33 cellular contexts compared by ENCODE assay signal in the genomic region with DNA sequence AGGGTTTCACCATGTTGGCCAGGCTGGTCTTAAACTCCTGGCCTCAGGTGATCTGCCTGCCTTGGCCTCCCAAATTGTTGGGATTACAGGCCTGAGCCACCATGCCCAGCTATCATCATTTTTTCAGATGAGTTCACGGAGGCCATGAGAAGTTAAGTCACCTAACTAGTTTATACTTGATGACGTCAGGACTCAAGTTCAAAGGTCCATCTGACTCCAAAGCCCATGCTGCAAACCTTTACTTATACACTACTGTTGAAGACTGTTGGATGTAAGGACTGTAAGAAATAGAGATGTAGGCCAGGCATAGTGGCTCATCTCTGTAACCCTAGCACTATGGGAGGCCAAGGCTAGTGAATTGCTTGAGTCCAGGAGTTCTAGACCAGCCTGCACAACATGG. TPM values are rescaled to one million over a fixed set of nuclear protein-coding genes. Genes with fewer than 3 reads are reported as not detected.
DNase-seq lines count a peak whose midpoint lies in the region; ATAC-seq, FAIRE-seq and TF ChIP-seq lines count a peak whose summit lies in the region.
"Had no signal": no experiment of that assay in that cellular context is flagged by ENCODE, and none has a peak within 500 bp of the region (broad histone marks: within the 10 kb centered on the region; RNA-seq: fewer than 3 reads in every experiment).

No MANE protein-coding gene starts in this region.

- H3K27ac ChIP-seq in HepG2 (ENCODE audit: extremely low read length, insufficient read depth, low read length) (no peak overlapping the region), right lobe of liver (no peak overlapping the region), K562 (ENCODE audit: extremely low read depth, low read depth, low read length) (no peak overlapping the region), small intestine (ENCODE audit: low read depth in 1 of 2, low read length in 1 of 2) (no peak overlapping the region), osteoblast (ENCODE audit: low read depth, low read length) (no peak overlapping the region), smooth muscle cell (ENCODE audit: low read depth) (no peak overlapping the region)
- H3K27ac ChIP-seq: 22Rv1; A549; BLaER1; BLaER1 treated with 17β-estradiol and CSF1 and Interleukin-3, amounts not matched to agents 10 nM and 100 nM; C4-2B had no signal

- TF ChIP-seq POLR2A in HepG2 (IDR thresholded peaks at IDR 0.05; ENCODE audit: insufficient read depth in 1 of 2, low read depth in 2 of 2, low read length in 2 of 2) (no peak), right lobe of liver (IDR thresholded peaks at IDR 0.05) (no peak), K562 (conservative IDR thresholded peaks at IDR 0.05) (no peak)

- POLR2A ChIA-PET in HepG2 (lab: Yijun Ruan, JAX): no interaction called here
- POLR2A ChIA-PET in K562 (lab: Yijun Ruan, JAX): interaction anchor here (0.7 to 3.7 kb wide), 3 partner anchors 9 to 1291 kb away, joined by 3 to 18 read pairs (median 4); no protein-coding TSS in a partner anchor

- H3K79me2 ChIP-seq in HepG2 (ENCODE audit: insufficient read depth, low read length) (no peaks in the 10 kb centered on the region), K562 (ENCODE audit: control insufficient read depth, insufficient read depth, low read length) (no peaks in the 10 kb centered on the region), osteoblast (ENCODE audit: insufficient read depth, low read length) (no peaks in the 10 kb centered on the region), smooth muscle cell (ENCODE audit: low read depth) (no peaks in the 10 kb centered on the region)

- DNase-seq in HepG2 (ENCODE audit: low spot score) (peak; percentile 12), right lobe of liver (no peak), K562 (ENCODE audit: extremely low read depth in 1 of 4, low spot score in 3 of 4) (no peak), small intestine (peak; percentile 60), osteoblast (ENCODE audit: insufficient read length, low spot score, missing footprints) (no peak), smooth muscle cell (lab: John Stamatoyannopoulos, UW; ENCODE audit: unreplicated experiment) (no peak)
- DNase-seq: 8988T; ACHN; AML-193; BE2C; C1 segment of cervical spinal cord; Caco-2; Calu3; CD4-positive, alpha-beta memory T cell; CD4-positive, alpha-beta T cell; CD4-positive, CD25-positive, alpha-beta regulatory T cell; CD8-positive, alpha-beta memory T cell; CD8-positive, alpha-beta T cell; COR-L47; DMS 273 treated with DMSO at 0.1 percent for 48 hours; DMS153; DMS53; DMS79; DMS79 treated with DMSO at 0.1 percent for 48 hours; DND-41; EL had no signal

- no peak for FAIRE-seq in HepG2 (lab: Jason Lieb, UNC)
- FAIRE-seq in K562 (lab: Jason Lieb, UNC): no peak
- FAIRE-seq in small intestine (lab: Jason Lieb, UNC): no peak
- FAIRE-seq: A204.1, A549, D721Med had no signal

- BruUV-seq in HepG2 (replicated peaks; lab: Mats Ljungman, UMichigan) (no TSS peak), K562 (replicated peaks; lab: Mats Ljungman, UMichigan) (no TSS peak)

- no peak overlapping the region for H2AFZ ChIP-seq in HepG2 (ENCODE audit: low read length)
- H2AFZ ChIP-seq in K562 (ENCODE audit: low read depth, low read length): no peak overlapping the region
- no peak overlapping the region for H2AFZ ChIP-seq in osteoblast (ENCODE audit: low read length)
- H2AFZ ChIP-seq in smooth muscle cell (ENCODE audit: low read depth): no peak overlapping the region

- H3F3A ChIP-seq in smooth muscle cell (ENCODE audit: low read depth): no peaks in the 10 kb centered on the region

- no peaks in the 10 kb centered on the region for H3K4me1 ChIP-seq in HepG2 (ENCODE audit: insufficient read depth, low read length)
- H3K4me1 ChIP-seq in right lobe of liver: no peaks in the 10 kb centered on the region
- no peaks in the 10 kb centered on the region; a peak in 1 of 5 replicates for H3K4me1 ChIP-seq in K562 (replicated peaks in 1 of 2; ENCODE audit: control insufficient read depth in 2 of 2, insufficient read depth in 2 of 2, low read length in 2 of 2)
- peaks cover 0 to 2% of the 10 kb centered on the region in 2 donors for H3K4me1 ChIP-seq in small intestine (ENCODE audit: control insufficient read depth in 2 of 2, insufficient read depth in 1 of 2, low read depth in 1 of 2, low read length in 1 of 2)
- H3K4me1 ChIP-seq in osteoblast (ENCODE audit: insufficient read depth, low read length): peaks cover 3% of the 10 kb centered on the region
- H3K4me1 ChIP-seq in smooth muscle cell (ENCODE audit: low read depth): no peaks in the 10 kb centered on the region
- H3K4me1 ChIP-seq: A549; BE2C; BLaER1; BLaER1 treated with 17β-estradiol and CSF1 and Interleukin-3, amounts not matched to agents 10 nM and 100 nM had no signal

- H3K9me3 ChIP-seq in HepG2 (ENCODE audit: low read length) (no peaks in the 10 kb centered on the region), right lobe of liver (no peaks in the 10 kb centered on the region), K562 (replicated peaks; ENCODE audit: control insufficient read depth, insufficient read depth, low read depth, low read length) (peaks cover 10% of the 10 kb centered on the region), small intestine (ENCODE audit: control insufficient read depth, low read depth) (no peaks in the 10 kb centered on the region), osteoblast (ENCODE audit: low read depth, low read length) (no peaks in the 10 kb centered on the region), smooth muscle cell (replicated peaks; ENCODE audit: low read depth) (no peaks in the 10 kb centered on the region)
- H3K9me3 ChIP-seq: A549, BE2C had no signal

- no peak overlapping the region for H3K4me2 ChIP-seq in HepG2 (ENCODE audit: low read depth, low read length)
- H3K4me2 ChIP-seq in K562 (ENCODE audit: insufficient read depth, low read length): no peak overlapping the region
- no peak overlapping the region for H3K4me2 ChIP-seq in osteoblast (ENCODE audit: insufficient read depth, low read length)
- H3K4me2 ChIP-seq in smooth muscle cell: no peak overlapping the region
- H3K4me2 ChIP-seq: A549; BLaER1; BLaER1 treated with 17β-estradiol and CSF1 and Interleukin-3, amounts not matched to agents 10 nM and 100 nM had no signal

- TF ChIP-seq EP300 in HepG2 (IDR thresholded peaks at IDR 0.05; ENCODE audit: low read depth in 2 of 2, low read length in 2 of 2) (no peak), HepG2 (CRISPR knock-in tag; IDR thresholded peaks at IDR 0.05; ENCODE audit: borderline replicate concordance) (no peak), K562 (IDR thresholded peaks at IDR 0.05; ENCODE audit: low read length) (no peak)

- 8% methylated on average over 2 of the region's 2 CpGs for WGBS in HepG2 (ENCODE audit: low lambda C conversion rate)
- no CpG with 5 or more reads among the region's 2 CpGs for WGBS in right lobe of liver (ENCODE audit: insufficient coverage, low coverage, low lambda C conversion rate, missing lambda C conversion rate)
- WGBS in K562 (ENCODE audit: insufficient coverage, low coverage, missing lambda C conversion rate): 58% methylated on average over 2 of the region's 2 CpGs
- WGBS in small intestine, 3 donors: 53 to 81% (median 64%) methylated on average over 2 of the region's 2 CpGs
- 92% methylated on average over 2 of the region's 2 CpGs for WGBS in smooth muscle cell (ENCODE audit: low lambda C conversion rate)

- no peak for TF ChIP-seq RAD21 in HepG2 (CRISPR knock-in tag; IDR thresholded peaks at IDR 0.05)
- no peak for TF ChIP-seq RAD21 in K562 (CRISPR knock-in tag; conservative IDR thresholded peaks at IDR 0.05 in 1 of 2, IDR thresholded peaks at IDR 0.05 in 1 of 2)

- no peak overlapping the region for H3K4me3 ChIP-seq in HepG2 (replicated peaks in 1 of 3; ENCODE audit: insufficient read depth in 1 of 3, low read depth in 2 of 3, low read length in 3 of 3)
- no peak overlapping the region for H3K4me3 ChIP-seq in right lobe of liver
- no peak overlapping the region for H3K4me3 ChIP-seq in K562
- no peak overlapping the region for H3K4me3 ChIP-seq in small intestine (ENCODE audit: low read depth in 1 of 2, low read length in 2 of 2)
- H3K4me3 ChIP-seq in osteoblast (ENCODE audit: insufficient read depth, low read length): no peak overlapping the region
- no peak overlapping the region for H3K4me3 ChIP-seq in smooth muscle cell
- H3K4me3 ChIP-seq: A549; BLaER1; BLaER1 treated with 17β-estradiol and CSF1 and Interleukin-3, amounts not matched to agents 10 nM and 100 nM had no signal

- no peak overlapping the region for H3K9ac ChIP-seq in HepG2 (ENCODE audit: insufficient read depth, low read depth, low read length)
- no peak overlapping the region for H3K9ac ChIP-seq in K562 (ENCODE audit: insufficient read depth in 1 of 2, low read depth in 2 of 2, low read length in 2 of 2)
- no peak overlapping the region for H3K9ac ChIP-seq in smooth muscle cell (ENCODE audit: low read depth)
- H3K9ac ChIP-seq: BLaER1; BLaER1 treated with 17β-estradiol and CSF1 and Interleukin-3, amounts not matched to agents 10 nM and 100 nM had no signal

- CTCF ChIA-PET in HepG2 (lab: Yijun Ruan, JAX; ENCODE audit: low intra/inter-chr PET ratio, low total read pairs) (no interaction called here), K562 (lab: Yijun Ruan, JAX; ENCODE audit: low intra/inter-chr PET ratio) (no interaction called here)

- H3K27me3 ChIP-seq in HepG2 (ENCODE audit: control insufficient read depth in 1 of 2, insufficient read depth in 2 of 2, low read length in 2 of 2): no peaks in the 10 kb centered on the region
- H3K27me3 ChIP-seq in right lobe of liver: no peaks in the 10 kb centered on the region
- no peaks in the 10 kb centered on the region for H3K27me3 ChIP-seq in K562 (ENCODE audit: control insufficient read depth in 2 of 2, insufficient read depth in 2 of 2, low read length in 2 of 2)
- no peaks in the 10 kb centered on the region for H3K27me3 ChIP-seq in small intestine (ENCODE audit: control insufficient read depth in 2 of 2, insufficient read depth in 2 of 2, low read length in 2 of 2)
- no peaks in the 10 kb centered on the region for H3K27me3 ChIP-seq in osteoblast (ENCODE audit: insufficient read depth, low read length)
- no peaks in the 10 kb centered on the region for H3K27me3 ChIP-seq in smooth muscle cell (ENCODE audit: low read depth)
- H3K27me3 ChIP-seq: BE2C; BLaER1; BLaER1 treated with 17β-estradiol and CSF1 and Interleukin-3, amounts not matched to agents 10 nM and 100 nM had no signal

- no peaks in the 10 kb centered on the region for H3K36me3 ChIP-seq in HepG2 (replicated peaks in 1 of 2; ENCODE audit: control insufficient read depth in 1 of 2, insufficient read depth in 2 of 2, low read length in 2 of 2)
- H3K36me3 ChIP-seq in right lobe of liver: no peaks in the 10 kb centered on the region
- H3K36me3 ChIP-seq in K562 (ENCODE audit: control insufficient read depth, insufficient read depth, low read length): no peaks in the 10 kb centered on the region
- H3K36me3 ChIP-seq in small intestine (ENCODE audit: control insufficient read depth in 2 of 2, insufficient read depth in 2 of 2, low read length in 2 of 2): no peaks in the 10 kb centered on the region
- no peaks in the 10 kb centered on the region for H3K36me3 ChIP-seq in osteoblast (ENCODE audit: insufficient read depth, low read length)
- H3K36me3 ChIP-seq in smooth muscle cell (ENCODE audit: low read depth): no peaks in the 10 kb centered on the region
- H3K36me3 ChIP-seq: BE2C; BLaER1; BLaER1 treated with 17β-estradiol and CSF1 and Interleukin-3, amounts not matched to agents 10 nM and 100 nM had no signal

- in situ Hi-C loops in HepG2 (cut with HindIII; ENCODE audit: extremely low pct_ligation_motif_present, low pct_unique_long_range_greater_than_20kb) (no loop called here), K562 (cut with MboI) (no loop called here)

- intact Hi-C loops in HepG2 (cut with micrococcal nuclease; ENCODE audit: unreplicated experiment): no loop called here
- intact Hi-C loops in right lobe of liver (cut with DNase I): no loop called here
- intact Hi-C loops in K562 (cut with micrococcal nuclease): no loop called here

- ATAC-seq in HepG2: no peak
- no peak for ATAC-seq in right lobe of liver
- no peak for ATAC-seq in K562
- ATAC-seq: A549; CD8-positive, alpha-beta T cell had no signal

- H4K20me1 ChIP-seq in HepG2 (ENCODE audit: insufficient read depth, low read length): no peaks in the 10 kb centered on the region
- H4K20me1 ChIP-seq in K562 (replicated peaks; ENCODE audit: control insufficient read depth, insufficient read depth, low read length): no peaks in the 10 kb centered on the region
- no peaks in the 10 kb centered on the region for H4K20me1 ChIP-seq in osteoblast (ENCODE audit: insufficient read depth, low read length)
- H4K20me1 ChIP-seq in smooth muscle cell (ENCODE audit: low read depth): no peaks in the 10 kb centered on the region
- H4K20me1 ChIP-seq: BLaER1; BLaER1 treated with 17β-estradiol and CSF1 and Interleukin-3, amounts not matched to agents 10 nM and 100 nM had no signal

- H3K9me1 ChIP-seq in K562 (ENCODE audit: control insufficient read depth, insufficient read depth, low read length): no peaks in the 10 kb centered on the region

- no peak for TF ChIP-seq CTCF in HepG2 (CRISPR knock-in tag; IDR thresholded peaks at IDR 0.05)
- no peak for TF ChIP-seq CTCF in right lobe of liver (IDR thresholded peaks at IDR 0.05)
- no peak for TF ChIP-seq CTCF in K562 (IDR thresholded peaks at IDR 0.05 in 2 of 3, conservative IDR thresholded peaks at IDR 0.05 in 1 of 3; ENCODE audit: insufficient read depth in 2 of 3, low read depth in 1 of 3, low read length in 3 of 3)
- TF ChIP-seq CTCF in osteoblast (IDR thresholded peaks at IDR 0.05; ENCODE audit: extremely low read depth, low read depth, low read length): no peak
- TF ChIP-seq CTCF in smooth muscle cell (IDR thresholded peaks at IDR 0.05; ENCODE audit: borderline replicate concordance, insufficient read depth, poor library complexity, severe bottlenecking): no peak

RNA-seq across cellular contexts. Expression of a gene that starts 40.8 kb away (rescaled TPM):
- total RNA-seq in HepG2 (2016; rRNA removed; fragmentation: Illumina TruSeq; extraction: Trizol) (409 and 618 TPM in 2 replicates), right lobe of liver (10 to 100 TPM in 1 of 6 experiments, 1 to 10 TPM in 5; 2.1 to 11.7 (median 6.8) TPM), K562 (2014; rRNA removed) (717 and 838 TPM in 2 replicates), K562 (2014; rRNA removed; fragmentation: Illumina TruSeq; extraction: Trizol) (432 and 614 TPM in 2 replicates), K562 (2015; rRNA removed; fragmentation: Illumina TruSeq; extraction: Trizol) (534 and 557 TPM in 2 replicates), K562 (2021) (595 and 622 TPM in 2 replicates), osteoblast (34.7 and 35.1 TPM in 2 replicates), smooth muscle cell (112 and 115 TPM in 2 replicates)
- 56.4 and 56.9 TPM in 2 replicates for total RNA-seq in HepG2 (2016; cell fraction: cytosol; rRNA removed; fragmentation: Illumina TruSeq; extraction: Trizol; ENCODE audit: low read depth)
- 416 and 627 TPM in 2 replicates for total RNA-seq in HepG2 (2016; cell fraction: insoluble cytoplasmic fraction; rRNA removed; fragmentation: Illumina TruSeq; extraction: Trizol)
- total RNA-seq in HepG2 (2016; cell fraction: membrane; rRNA removed; fragmentation: Illumina TruSeq; extraction: Trizol): 77.5 and 91.5 TPM in 2 replicates
- total RNA-seq in HepG2 (2016; cell fraction: nucleus; rRNA removed; fragmentation: Illumina TruSeq; extraction: Trizol): 147 and 152 TPM in 2 replicates
- polyA plus RNA-seq in HepG2 (2011; rRNA removed) (27.3 and 45.9 TPM in 2 replicates), K562 (2011; rRNA removed) (269 and 330 TPM in 2 replicates), K562 (2014; fragmentation: Illumina TruSeq; extraction: Trizol) (1,051 and 1,453 TPM in 2 replicates), K562 (2014; fragmentation: Nextera tagmentation; extraction: Ambion mirVana) (1,000 to 10,000 TPM; 2,090 to 2,153 TPM), K562 (2014; rRNA removed) (481 and 592 TPM in 2 replicates), small intestine (100 to 1,000 TPM in 1 of 3 donors, 10 to 100 TPM in 2; 30.9 to 248 (median 37.3) TPM), smooth muscle cell (309 and 331 TPM in 2 replicates)
- polyA plus RNA-seq in HepG2 (2011; cell fraction: cytosol; rRNA removed): 14.4 and 19.7 TPM in 2 replicates
- 19.5 and 20.7 TPM in 2 replicates for polyA plus RNA-seq in HepG2 (2011; cell fraction: nucleus; rRNA removed)
- polyA plus RNA-seq in HepG2 (2012): 58.4 and 155 TPM in 2 replicates
- 80.3 and 82.5 TPM in 2 replicates for polyA plus RNA-seq in HepG2 (2016; cell fraction: cytosol; fragmentation: Illumina TruSeq; extraction: Trizol; ENCODE audit: low read depth)
- 774 and 823 TPM in 2 replicates for polyA plus RNA-seq in HepG2 (2016; cell fraction: insoluble cytoplasmic fraction; fragmentation: Illumina TruSeq; extraction: Trizol; ENCODE audit: low read depth)
- 86.8 and 89.3 TPM in 2 replicates for polyA plus RNA-seq in HepG2 (2016; cell fraction: membrane; fragmentation: Illumina TruSeq; extraction: Trizol; ENCODE audit: low read depth)
- 316 and 323 TPM in 2 replicates for polyA plus RNA-seq in HepG2 (2016; cell fraction: nucleus; fragmentation: Illumina TruSeq; extraction: Trizol; ENCODE audit: insufficient read depth, low read depth)
- polyA minus RNA-seq in HepG2 (2011; rRNA and poly(A)+ RNA removed; ENCODE audit: low replicate concordance): 11.3 and 32.5 TPM in 2 replicates
- 18.3 and 20.7 TPM in 2 replicates for polyA minus RNA-seq in HepG2 (2011; cell fraction: cytosol; rRNA and poly(A)+ RNA removed)
- 22.0 and 32.7 TPM in 2 replicates for polyA minus RNA-seq in HepG2 (2011; cell fraction: nucleus; rRNA and poly(A)+ RNA removed)
- 79.1 and 202 TPM in 2 replicates for total RNA-seq in K562 (2011; cell fraction: chromatin; rRNA removed; ENCODE audit: low replicate concordance)
- 64.9 and 72.4 TPM in 2 replicates for total RNA-seq in K562 (2011; cell fraction: nucleolus; rRNA removed)
- total RNA-seq in K562 (2011; cell fraction: nucleoplasm; rRNA removed): 144 and 204 TPM in 2 replicates
- polyA plus RNA-seq in K562 (2011; cell fraction: cytosol; rRNA removed): 40.0 and 111 TPM in 2 replicates
- polyA plus RNA-seq in K562 (2011; cell fraction: nucleus; rRNA removed): 108 and 181 TPM in 2 replicates
- 743 and 1,035 TPM in 2 replicates for polyA plus RNA-seq in K562 (2012)
- polyA minus RNA-seq in K562 (2011; rRNA and poly(A)+ RNA removed): 67.2 and 95.3 TPM in 2 replicates
- polyA minus RNA-seq in K562 (2011; cell fraction: cytosol; rRNA and poly(A)+ RNA removed): 80.8 and 100 TPM in 2 replicates
- 35.7 and 84.1 TPM in 2 replicates for polyA minus RNA-seq in K562 (2011; cell fraction: nucleus; rRNA and poly(A)+ RNA removed)

RNA-seq across cellular contexts. Expression of a gene that starts 50.8 kb away (rescaled TPM):
- total RNA-seq in HepG2 (2016; rRNA removed; fragmentation: Illumina TruSeq; extraction: Trizol): 6.9 and 9.2 TPM in 2 replicates
- total RNA-seq in HepG2 (2016; cell fraction: cytosol; rRNA removed; fragmentation: Illumina TruSeq; extraction: Trizol; ENCODE audit: low read depth): 0.51 and 1.6 TPM in 2 replicates
- total RNA-seq in HepG2 (2016; cell fraction: insoluble cytoplasmic fraction; rRNA removed; fragmentation: Illumina TruSeq; extraction: Trizol): 6.5 and 8.8 TPM in 2 replicates
- 2.7 TPM in 2 replicates for total RNA-seq in HepG2 (2016; cell fraction: membrane; rRNA removed; fragmentation: Illumina TruSeq; extraction: Trizol)
- total RNA-seq in HepG2 (2016; cell fraction: nucleus; rRNA removed; fragmentation: Illumina TruSeq; extraction: Trizol): 5.0 and 6.9 TPM in 2 replicates
- 9.3 and 9.4 TPM in 2 replicates for polyA plus RNA-seq in HepG2 (2011; rRNA removed)
- 9.1 TPM in 2 replicates for polyA plus RNA-seq in HepG2 (2011; cell fraction: cytosol; rRNA removed)
- polyA plus RNA-seq in HepG2 (2011; cell fraction: nucleus; rRNA removed): 5.1 and 5.6 TPM in 2 replicates
- polyA plus RNA-seq in HepG2 (2012): 4.1 and 5.1 TPM in 2 replicates
- polyA plus RNA-seq in HepG2 (2016; cell fraction: cytosol; fragmentation: Illumina TruSeq; extraction: Trizol; ENCODE audit: low read depth): 0.44 and 0.49 TPM in 2 replicates
- 7.4 TPM in 2 replicates for polyA plus RNA-seq in HepG2 (2016; cell fraction: insoluble cytoplasmic fraction; fragmentation: Illumina TruSeq; extraction: Trizol; ENCODE audit: low read depth)
- 1.3 and 1.4 TPM in 2 replicates for polyA plus RNA-seq in HepG2 (2016; cell fraction: membrane; fragmentation: Illumina TruSeq; extraction: Trizol; ENCODE audit: low read depth)
- polyA plus RNA-seq in HepG2 (2016; cell fraction: nucleus; fragmentation: Illumina TruSeq; extraction: Trizol; ENCODE audit: insufficient read depth, low read depth): 9.9 and 13.1 TPM in 2 replicates
- 8.3 and 14.5 TPM in 2 replicates for polyA minus RNA-seq in HepG2 (2011; rRNA and poly(A)+ RNA removed; ENCODE audit: low replicate concordance)
- 3.8 and 5.6 TPM in 2 replicates for polyA minus RNA-seq in HepG2 (2011; cell fraction: cytosol; rRNA and poly(A)+ RNA removed)
- polyA minus RNA-seq in HepG2 (2011; cell fraction: nucleus; rRNA and poly(A)+ RNA removed): 7.3 and 13.0 TPM in 2 replicates
- 10 to 100 TPM; 13.2 to 25.2 (median 18.6) TPM for total RNA-seq in right lobe of liver
- total RNA-seq in K562 (2011; cell fraction: chromatin; rRNA removed; ENCODE audit: low replicate concordance): 9.2 and 10.7 TPM in 2 replicates
- 7.3 and 7.8 TPM in 2 replicates for total RNA-seq in K562 (2011; cell fraction: nucleolus; rRNA removed)
- 6.4 and 7.5 TPM in 2 replicates for total RNA-seq in K562 (2011; cell fraction: nucleoplasm; rRNA removed)
- 5.5 and 6.5 TPM in 2 replicates for total RNA-seq in K562 (2014; rRNA removed)
- 6.4 and 6.8 TPM in 2 replicates for total RNA-seq in K562 (2014; rRNA removed; fragmentation: Illumina TruSeq; extraction: Trizol)
- 6.3 and 6.4 TPM in 2 replicates for total RNA-seq in K562 (2015; rRNA removed; fragmentation: Illumina TruSeq; extraction: Trizol)
- total RNA-seq in K562 (2021): 4.7 and 5.9 TPM in 2 replicates
- polyA plus RNA-seq in K562 (2011; rRNA removed): 7.5 and 10.9 TPM in 2 replicates
- polyA plus RNA-seq in K562 (2011; cell fraction: cytosol; rRNA removed): 6.0 and 7.6 TPM in 2 replicates
- polyA plus RNA-seq in K562 (2011; cell fraction: nucleus; rRNA removed): 6.5 and 9.1 TPM in 2 replicates
- polyA plus RNA-seq in K562 (2012): 4.5 and 7.8 TPM in 2 replicates
- 7.0 and 8.7 TPM in 2 replicates for polyA plus RNA-seq in K562 (2014; fragmentation: Illumina TruSeq; extraction: Trizol)
- 1 to 10 TPM; 4.2 to 7.0 TPM for polyA plus RNA-seq in K562 (2014; fragmentation: Nextera tagmentation; extraction: Ambion mirVana)
- polyA plus RNA-seq in K562 (2014; rRNA removed): 6.0 and 6.9 TPM in 2 replicates
- 8.3 and 11.1 TPM in 2 replicates for polyA minus RNA-seq in K562 (2011; rRNA and poly(A)+ RNA removed)
- polyA minus RNA-seq in K562 (2011; cell fraction: cytosol; rRNA and poly(A)+ RNA removed): 4.3 and 7.0 TPM in 2 replicates
- polyA minus RNA-seq in K562 (2011; cell fraction: nucleus; rRNA and poly(A)+ RNA removed): 4.0 and 5.7 TPM in 2 replicates
- polyA plus RNA-seq in small intestine: 10 to 100 TPM; 17.2 to 32.7 (median 20.5) TPM
- total RNA-seq in osteoblast: 6.5 and 6.9 TPM in 2 replicates
- 9.2 and 9.4 TPM in 2 replicates for total RNA-seq in smooth muscle cell
- 9.6 and 13.2 TPM in 2 replicates for polyA plus RNA-seq in smooth muscle cell

Comparison
In these comparisons a context has a peak if more than half of its experiments do, and no peak if none do; other contexts are left out.
1. DNase-seq: peak in HepG2 (single experiment) and small intestine (single experiment); none in right lobe of liver (0 of 3), K562 (0 of 4), osteoblast (single experiment) and smooth muscle cell (single experiment).